ENCODE assay signal across 10 cellular contexts in the genomic region with DNA sequence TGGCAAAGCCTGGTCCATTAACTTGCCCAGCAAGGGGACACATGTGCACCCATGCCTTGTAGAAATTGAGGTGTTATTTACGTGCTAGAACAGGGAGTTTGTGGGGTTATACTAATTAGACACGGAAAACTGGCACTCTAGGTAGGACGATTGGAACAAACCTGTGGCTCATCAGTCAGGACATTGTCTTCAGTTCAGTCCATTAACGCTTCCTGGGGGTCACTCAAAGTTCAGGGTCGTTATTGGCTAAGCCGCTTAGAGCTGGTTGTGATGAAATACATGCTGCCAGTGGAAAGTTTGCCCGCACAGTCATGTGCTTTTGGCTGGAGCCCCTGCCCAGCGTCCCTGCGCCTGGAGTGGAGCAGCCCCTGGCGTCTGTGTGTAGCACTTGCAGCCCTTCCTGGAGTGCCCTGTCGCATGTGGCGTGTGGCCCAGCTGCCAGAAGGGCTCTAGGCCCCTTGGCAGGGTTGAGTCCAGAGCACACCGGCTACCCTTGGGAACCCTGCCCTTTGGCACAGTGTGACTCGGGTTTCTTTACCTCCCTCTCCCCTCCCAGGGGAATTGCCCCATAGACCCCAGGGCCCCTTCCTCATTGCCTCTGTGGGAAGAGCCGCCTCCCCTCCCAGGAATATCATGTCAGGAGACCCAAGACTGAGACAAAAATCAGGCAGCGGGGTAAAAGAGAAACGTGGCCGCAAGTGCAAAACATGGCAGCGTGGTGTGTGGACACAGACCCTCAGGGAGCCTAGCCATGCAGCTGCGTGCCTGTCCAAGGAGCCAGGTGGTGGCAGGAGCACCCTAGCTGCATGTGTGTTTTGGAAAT. TPM values are rescaled to one million over a fixed set of nuclear protein-coding genes. Genes with fewer than 3 reads are reported as not detected.
DNase-seq lines count a peak whose midpoint lies in the region; ATAC-seq and TF ChIP-seq lines count a peak whose summit lies in the region.
"Had no signal": no experiment of that assay in that cellular context is flagged by ENCODE, and none has a peak within 500 bp of the region (broad histone marks: within the 10 kb centered on the region; RNA-seq: fewer than 3 reads in every experiment).

No MANE protein-coding gene starts in this region.

- intact Hi-C loops in left ventricle myocardium superior (cut with micrococcal nuclease), result no loop called here
- intact Hi-C loops in sciatic nerve (cut with DNase I), result no loop called here

- H3K36me3 ChIP-seq in WERI-Rb-1, result peaks cover 31% of the 10 kb centered on the region

- H3K4me3 ChIP-seq in HFF-Myc (replicated peaks; ENCODE audit: low read depth, low read length) (no peak overlapping the region), WERI-Rb-1 (ENCODE audit: low read depth, low read length) (no peak overlapping the region)

- peak; percentile 62 for TF ChIP-seq CTCF in HFF-Myc (IDR thresholded peaks at IDR 0.05; ENCODE audit: low read depth, low read length, missing control alignments)
- TF ChIP-seq CTCF in WERI-Rb-1 (IDR thresholded peaks at IDR 0.05; ENCODE audit: low read depth, low read length), result peak; percentile 99

- peak overlapping the region; percentile 79 for H3K27ac ChIP-seq in WERI-Rb-1

- H3K9me3 ChIP-seq in WERI-Rb-1 (ENCODE audit: severe bottlenecking), result no peaks in the 10 kb centered on the region

- DNase-seq in HFF-Myc (ENCODE audit: extremely low read depth, low read depth) (no peak), WERI-Rb-1 (peak; percentile 95), left ventricle myocardium superior (peak; percentile 88), sciatic nerve (ENCODE audit: low spot score) (peak; percentile 80), NCI-H1436 treated with DMSO at 0.1 percent for 48 hours (lab: John Stamatoyannopoulos, UW) (no peak)
- DNase-seq in activated CD8-positive, alpha-beta memory T cell treated with anti-CD3 and anti-CD28 coated beads for 24 hours, result no peak
- DNase-seq: activated CD4-positive, alpha-beta memory T cell treated with anti-CD3 and anti-CD28 coated beads, Interleukin-2, amount 10 ng/mL, durations not matched to agents 7 days and 5 days had no signal

- ATAC-seq in left ventricle myocardium superior, result peak; percentile 98
- ATAC-seq in sciatic nerve, result peak; percentile 85
- no peak for ATAC-seq in HG03097 (IDR thresholded peaks at IDR 0.05; ENCODE audit: low FRiP score, unreplicated experiment)
- no peak for ATAC-seq in GM18511 (IDR thresholded peaks at IDR 0.05; ENCODE audit: unreplicated experiment)
- ATAC-seq: naive thymus-derived CD8-positive, alpha-beta T cell had no signal

- no peaks in the 10 kb centered on the region for H3K27me3 ChIP-seq in WERI-Rb-1 (ENCODE audit: insufficient read depth, low read depth, severe bottlenecking)

RNA-seq across cellular contexts. Expression of a gene that starts 9.8 kb away (rescaled TPM):
- total RNA-seq in left ventricle myocardium superior (3.0 TPM), sciatic nerve (11.1 TPM)

RNA-seq across cellular contexts. Expression of a gene that starts 20.3 kb away (rescaled TPM):
- total RNA-seq in left ventricle myocardium superior, result 131 TPM
- total RNA-seq in sciatic nerve, result 54.0 TPM

RNA-seq across cellular contexts. Expression of a gene that starts 47.5 kb away (rescaled TPM):
- total RNA-seq in left ventricle myocardium superior (18.7 TPM), sciatic nerve (261 TPM)
- total RNA-seq: activated CD4-positive, alpha-beta memory T cell treated with anti-CD3 and anti-CD28 coated beads, Interleukin-2, amount 10 ng/mL, durations not matched to agents 7 days and 5 days had no signal

Comparison
In these comparisons a context has a peak if more than half of its experiments do, and no peak if none do; other contexts are left out.
1. DNase-seq: peak in WERI-Rb-1 (single experiment), left ventricle myocardium superior (single experiment) and sciatic nerve (single experiment); none in HFF-Myc (single experiment), activated CD8-positive, alpha-beta memory T cell treated with anti-CD3 and anti-CD28 coated beads for 24 hours (single experiment) and NCI-H1436 treated with DMSO at 0.1 percent for 48 hours (single experiment).
2. ATAC-seq: peak in left ventricle myocardium superior (single experiment) and sciatic nerve (single experiment); none in HG03097 (single experiment) and GM18511 (single experiment).
3. RNA of a gene that starts 47.5 kb away (total RNA-seq): 261 TPM in sciatic nerve (single experiment); 18.7 TPM in left ventricle myocardium superior (single experiment); every median in the first group is over 10 times any median in the second.